Comparison of ENCODE assay signal across 1 cellular context in genomic region chr10:101397140-101397539, GRCh38.
TF ChIP-seq lines count a peak whose summit lies in the region.

No MANE protein-coding gene starts in this region.

TF ChIP-seq in GM23338, 12 proteins besides CTCF, POLR2A, EP300 and RAD21 (continued from another document):
- TF ChIP-seq ZNF114 (CRISPR knock-in tag; IDR thresholded peaks at IDR 0.05) (no peak), ZNF331 (CRISPR knock-in tag; IDR thresholded peaks at IDR 0.05; ENCODE audit: low read depth) (no peak), REST (IDR thresholded peaks at IDR 0.05; ENCODE audit: unreplicated experiment) (no peak), ZNF462 (CRISPR knock-in tag; IDR thresholded peaks at IDR 0.05) (no peak), EZH2 (IDR thresholded peaks at IDR 0.05; ENCODE audit: low read depth, unreplicated experiment) (no peak)
